ENCODE assay signal across 1 cellular context in genomic region chr6:33317418-33317667, GRCh38.
TF ChIP-seq lines count a peak whose summit lies in the region.

No MANE protein-coding gene starts in this region.

TF ChIP-seq in endothelial cell of umbilical vein, 7 proteins besides CTCF, POLR2A, EP300 and RAD21:
- no peak for TF ChIP-seq POLR2AphosphoS5 (IDR thresholded peaks at IDR 0.05; ENCODE audit: insufficient read depth, low read depth, low read length)
- TF ChIP-seq FOS (IDR thresholded peaks at IDR 0.05; ENCODE audit: borderline replicate concordance, insufficient read depth, low read length): no peak
- no peak for TF ChIP-seq GATA2 (IDR thresholded peaks at IDR 0.05; ENCODE audit: insufficient read depth, insufficient read length, low read depth, low read length)
- TF ChIP-seq JUN (IDR thresholded peaks at IDR 0.05; ENCODE audit: borderline replicate concordance, insufficient read depth, insufficient read length, low read depth): no peak
- no peak for TF ChIP-seq EZH2 (IDR thresholded peaks at IDR 0.05; ENCODE audit: borderline replicate concordance, low read depth, low read length, severe bottlenecking)
- TF ChIP-seq MYC (IDR thresholded peaks at IDR 0.05; ENCODE audit: low read depth, low read length): no peak
- TF ChIP-seq MAX (IDR thresholded peaks at IDR 0.05; ENCODE audit: insufficient read depth, insufficient read length): no peak
